Comparison of ENCODE assay signal across 8 cellular contexts in the genomic region with DNA sequence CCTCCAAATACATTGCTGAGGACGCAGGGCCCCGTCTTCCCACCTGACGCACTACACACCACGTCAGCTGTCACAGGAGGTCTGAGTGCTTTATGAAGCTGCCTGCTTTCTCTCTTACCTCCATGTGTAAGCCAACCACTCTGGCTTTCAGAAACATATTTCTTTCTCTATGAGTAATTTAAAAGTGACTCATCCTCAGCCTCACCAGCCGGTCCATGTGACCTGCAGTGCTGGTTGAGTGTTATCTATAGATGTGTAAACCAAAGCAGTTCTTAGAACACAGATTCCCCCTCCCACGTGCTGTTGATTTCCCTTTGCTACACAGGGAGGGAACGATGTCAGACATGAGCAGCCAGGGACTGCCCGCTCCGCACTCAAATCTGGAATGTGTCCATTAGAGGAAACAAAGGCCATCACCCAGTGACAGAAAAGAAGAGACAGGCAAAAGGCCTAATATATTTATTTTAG.
A peak's percentile ranks its signal among the peaks of the same experiment; 100 is the strongest.
DNase-seq lines count a peak whose midpoint lies in the region; ATAC-seq, FAIRE-seq and TF ChIP-seq lines count a peak whose summit lies in the region.

No MANE protein-coding gene starts in this region.

- no peak for TF ChIP-seq RAD21 in A549 (conservative IDR thresholded peaks at IDR 0.05 in 1 of 2, IDR thresholded peaks at IDR 0.05 in 1 of 2)

- 58% methylated on average over 8 of the region's 9 CpGs for WGBS in A549 (ENCODE audit: missing lambda C conversion rate)

- H3K27me3 Mint-ChIP-seq in activated naive CD8-positive, alpha-beta T cell, result no peaks in the 10 kb centered on the region
- peaks cover 6% of the 10 kb centered on the region for H3K27me3 Mint-ChIP-seq in GM23338 (ENCODE audit: insufficient read depth, low read depth, poor library complexity)

- peak; percentile 68 to 83 for ATAC-seq in A549
- peak; percentile 60 for ATAC-seq in GM18907 (IDR thresholded peaks at IDR 0.05; ENCODE audit: unreplicated experiment)
- ATAC-seq in HG03108 (IDR thresholded peaks at IDR 0.05; ENCODE audit: unreplicated experiment), result peak; percentile 39
- ATAC-seq in GM23338, result no peak

- POLR2A ChIA-PET in A549 (lab: Yijun Ruan, JAX), result no interaction called here

- H3K9me2 ChIP-seq in GM23338 (ENCODE audit: insufficient read depth), result no peaks in the 10 kb centered on the region

- H3K4me3 ChIP-seq in A549 (no peak overlapping the region), right atrium auricular region (no peak overlapping the region), GM23338 (no peak overlapping the region)

- no peaks in the 10 kb centered on the region for H3F3A ChIP-seq in GM23338 (replicated peaks; ENCODE audit: low read depth)

- no peak for TF ChIP-seq POLR2A in A549 (IDR thresholded peaks at IDR 0.05; ENCODE audit: low read length)

- peak overlapping the region; percentile 100 for H3K27ac Mint-ChIP-seq in activated naive CD8-positive, alpha-beta T cell
- no peak overlapping the region for H3K27ac Mint-ChIP-seq in GM23338

- peaks cover 10% of the 10 kb centered on the region; the same call in 2 of the 3 replicates for H3K4me1 ChIP-seq in A549
- H3K4me1 ChIP-seq in right atrium auricular region, result peaks cover 0 to 26% of the 10 kb centered on the region in 2 donors
- peaks cover 2% of the 10 kb centered on the region; the same call in 1 of the 2 replicates for H3K4me1 ChIP-seq in GM23338 (ENCODE audit: insufficient read depth)

- DNase-seq in A549 (ENCODE audit: low read depth in 1 of 2, low spot score in 1 of 2) (peak; percentile 16 to 20), SIG-M5 treated with dmso at 0.1 percent for 504 hours (lab: John Stamatoyannopoulos, UW; ENCODE audit: unreplicated experiment) (peak; percentile 69), right atrium auricular region (ENCODE audit: low spot score) (peak; percentile 88), GM23338 (ENCODE audit: low spot score) (no peak)
- peak; percentile 52 to 56 for DNase-seq in stimulated activated CD4-positive, alpha-beta T cell treated with anti-CD3 and anti-CD28 coated beads, Interleukin-15, amount 100 ng/mL, for 1 hour (ENCODE audit: low read depth in 1 of 2, low spot score in 1 of 2)

- H3K36me3 Mint-ChIP-seq in activated naive CD8-positive, alpha-beta T cell, result peaks cover 23% of the 10 kb centered on the region
- no peaks in the 10 kb centered on the region for H3K36me3 Mint-ChIP-seq in GM23338 (ENCODE audit: low read depth)

- TF ChIP-seq CTCF in A549 (IDR thresholded peaks at IDR 0.05) (no peak), right atrium auricular region (IDR thresholded peaks at IDR 0.05) (no peak), GM23338 (conservative IDR thresholded peaks at IDR 0.05; ENCODE audit: low read depth in 2 of 2) (no peak)

- no peaks in the 10 kb centered on the region for H4K20me1 ChIP-seq in GM23338 (replicated peaks; ENCODE audit: insufficient read depth)

- H3K4me1 Mint-ChIP-seq in activated naive CD8-positive, alpha-beta T cell (ENCODE audit: low read depth), result peaks cover 94% of the 10 kb centered on the region
- peaks cover 16% of the 10 kb centered on the region for H3K4me1 Mint-ChIP-seq in GM23338

- H3K27me3 ChIP-seq in right atrium auricular region, result no peaks in the 10 kb centered on the region
- H3K27me3 ChIP-seq in GM23338 (ENCODE audit: insufficient read depth), result no peaks in the 10 kb centered on the region

- peak overlapping the region; percentile 75 for H3K4me3 Mint-ChIP-seq in activated naive CD8-positive, alpha-beta T cell
- H3K4me3 Mint-ChIP-seq in GM23338, result no peak overlapping the region

- no peaks in the 10 kb centered on the region for H3K79me2 ChIP-seq in GM23338 (replicated peaks; ENCODE audit: insufficient read depth)

- peak overlapping the region; percentile 30; the same call in 1 of the 3 replicates for H3K4me2 ChIP-seq in A549
- no peak overlapping the region for H3K4me2 ChIP-seq in GM23338

- H3K9me3 Mint-ChIP-seq in activated naive CD8-positive, alpha-beta T cell (ENCODE audit: low read depth), result peaks cover 8% of the 10 kb centered on the region
- no peaks in the 10 kb centered on the region for H3K9me3 Mint-ChIP-seq in GM23338

- H3K27ac ChIP-seq in A549 (no peak overlapping the region), right atrium auricular region (peak overlapping the region; percentile 59 to 72), GM23338 (ENCODE audit: low read depth) (no peak overlapping the region)

- no peak overlapping the region for H2AFZ ChIP-seq in GM23338

- TF ChIP-seq EP300 in A549 (IDR thresholded peaks at IDR 0.05), result no peak

- H3K36me3 ChIP-seq in right atrium auricular region, result no peaks in the 10 kb centered on the region
- H3K36me3 ChIP-seq in GM23338 (ENCODE audit: insufficient read depth), result no peaks in the 10 kb centered on the region

- H3K9me3 ChIP-seq in A549 (no peaks in the 10 kb centered on the region), right atrium auricular region (no peaks in the 10 kb centered on the region)

- CTCF ChIA-PET in A549 (lab: Yijun Ruan, JAX), result interaction anchor here (0.9 kb wide), 1 partner anchor 277 kb away, joined by 4 read pairs; no protein-coding TSS in a partner anchor

- no peak for FAIRE-seq in A549 (lab: Jason Lieb, UNC)

TF ChIP-seq in A549, 52 proteins besides CTCF, POLR2A, EP300 and RAD21:
- TF ChIP-seq JUNB (IDR thresholded peaks at IDR 0.05) (no peak), FOSL2 (IDR thresholded peaks at IDR 0.05) (0 out of 2 replicates have a peak, but pooled peaks have one; percentile 10), FOSL2 (CRISPR knock-in tag; IDR thresholded peaks at IDR 0.05) (peak; percentile 49)
- TF ChIP-seq, protein P1, sequence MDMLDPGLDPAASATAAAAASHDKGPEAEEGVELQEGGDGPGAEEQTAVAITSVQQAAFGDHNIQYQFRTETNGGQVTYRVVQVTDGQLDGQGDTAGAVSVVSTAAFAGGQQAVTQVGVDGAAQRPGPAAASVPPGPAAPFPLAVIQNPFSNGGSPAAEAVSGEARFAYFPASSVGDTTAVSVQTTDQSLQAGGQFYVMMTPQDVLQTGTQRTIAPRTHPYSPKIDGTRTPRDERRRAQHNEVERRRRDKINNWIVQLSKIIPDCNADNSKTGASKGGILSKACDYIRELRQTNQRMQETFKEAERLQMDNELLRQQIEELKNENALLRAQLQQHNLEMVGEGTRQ (IDR thresholded peaks at IDR 0.05), result 0 out of 2 replicates have a peak, but pooled peaks have one; percentile 38

TF ChIP-seq in GM23338, 12 proteins besides CTCF, POLR2A, EP300 and RAD21 (continues in another document):
- TF ChIP-seq STAT1 (IDR thresholded peaks at IDR 0.05; ENCODE audit: unreplicated experiment) (no peak), EZH2phosphoT487 (IDR thresholded peaks at IDR 0.05; ENCODE audit: unreplicated experiment) (no peak), JUNB (IDR thresholded peaks at IDR 0.05; ENCODE audit: unreplicated experiment) (no peak), EZH2 (IDR thresholded peaks at IDR 0.05; ENCODE audit: low read depth, unreplicated experiment) (no peak), POLR2AphosphoS5 (IDR thresholded peaks at IDR 0.05; ENCODE audit: low read depth) (no peak), ZNF114 (CRISPR knock-in tag; IDR thresholded peaks at IDR 0.05) (no peak), NANOG (IDR thresholded peaks at IDR 0.05; ENCODE audit: borderline replicate concordance) (no peak)

Comparison
In these comparisons a context has a peak if more than half of its experiments do, and no peak if none do; other contexts are left out.
1. H3K27ac ChIP-seq: peak in right atrium auricular region (2 of 2); none in A549 (0 of 2) and GM23338 (single experiment).